8 cellular contexts compared by ENCODE assay signal in the genomic region with DNA sequence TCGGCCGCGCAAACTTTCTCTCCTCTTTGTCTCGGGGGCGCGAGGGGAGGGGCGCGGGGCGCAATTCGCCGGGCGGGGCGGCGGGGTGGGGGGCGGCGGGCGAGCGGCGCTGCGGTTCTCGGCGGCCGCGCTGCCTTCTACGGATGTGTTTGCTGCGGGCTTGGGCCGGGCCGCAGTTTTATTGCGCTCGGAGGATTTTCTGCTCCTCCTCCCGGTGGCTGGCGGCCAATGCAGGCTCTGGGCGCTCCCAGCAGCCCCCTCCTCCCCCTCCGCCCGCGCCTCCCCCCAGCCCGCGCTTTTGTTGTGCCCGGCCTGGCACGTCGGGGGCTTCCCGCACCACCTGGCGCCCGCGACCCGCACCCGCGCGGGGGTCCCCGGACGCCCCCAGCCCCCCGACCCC. TPM values are rescaled to one million over a fixed set of nuclear protein-coding genes. Genes with fewer than 3 reads are reported as not detected.
DNase-seq lines count a peak whose midpoint lies in the region; ATAC-seq, FAIRE-seq and TF ChIP-seq lines count a peak whose summit lies in the region.

A gene with protein sequence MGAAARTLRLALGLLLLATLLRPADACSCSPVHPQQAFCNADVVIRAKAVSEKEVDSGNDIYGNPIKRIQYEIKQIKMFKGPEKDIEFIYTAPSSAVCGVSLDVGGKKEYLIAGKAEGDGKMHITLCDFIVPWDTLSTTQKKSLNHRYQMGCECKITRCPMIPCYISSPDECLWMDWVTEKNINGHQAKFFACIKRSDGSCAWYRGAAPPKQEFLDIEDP (minus strand): TSS at position 154 of the 400 bp plus-strand sequence. CDS start 299 bp downstream, outside the sequence.

- H3K9me3 Mint-ChIP-seq in activated CD4-positive, alpha-beta T cell treated with anti-CD3 and anti-CD28 coated beads for 36 hours (ENCODE audit: low read depth) = no peaks in the 10 kb centered on the region
- no peaks in the 10 kb centered on the region for H3K9me3 Mint-ChIP-seq in chondrocyte (ENCODE audit: low read depth)

- peak; percentile 55 for TF ChIP-seq CTCF in chondrocyte (IDR thresholded peaks at IDR 0.05)

- intact Hi-C loops in activated CD4-positive, alpha-beta T cell treated with anti-CD3 and anti-CD28 coated beads for 36 hours (cut with DNase I, micrococcal nuclease) = loop anchor here (2.0 kb wide), 1 partner anchor 60 kb away; no protein-coding TSS in a partner anchor

- peak within 1 kb of the TSS; percentile 45 for H3K4me3 Mint-ChIP-seq in activated CD4-positive, alpha-beta T cell treated with anti-CD3 and anti-CD28 coated beads for 36 hours
- H3K4me3 Mint-ChIP-seq in chondrocyte (ENCODE audit: unreplicated experiment) = peak within 1 kb of the TSS; percentile 79

- peaks cover 9% of the 10 kb centered on the region for H3K4me1 Mint-ChIP-seq in activated CD4-positive, alpha-beta T cell treated with anti-CD3 and anti-CD28 coated beads for 36 hours
- peaks cover 48% of the 10 kb centered on the region for H3K4me1 Mint-ChIP-seq in chondrocyte (ENCODE audit: low read depth)

- DNase-seq in GM19239 (ENCODE audit: insufficient read length, low spot score) = peak; percentile 74
- DNase-seq in NCI-H2227 treated with DMSO at 0.1 percent for 48 hours (lab: John Stamatoyannopoulos, UW) = peak; percentile 80
- peak; percentile 83 for DNase-seq in activated CD4-positive, alpha-beta T cell treated with anti-CD3 and anti-CD28 coated beads for 36 hours
- DNase-seq in chondrocyte (ENCODE audit: low spot score) = no peak
- peak; percentile 65 for DNase-seq in kidney glomerular epithelial cell (lab: John Stamatoyannopoulos, UW)
- DNase-seq in stimulated activated CD4-positive, alpha-beta T cell treated with anti-CD3 and anti-CD28 coated beads, Interleukin-15, amount 100 ng/mL, for 1 hour (ENCODE audit: low read depth in 1 of 2, low spot score in 1 of 2) = peak; percentile 38 to 52

- no peak for FAIRE-seq in GM19239 (lab: Jason Lieb, UNC)

- no peaks in the 10 kb centered on the region for H3K36me3 Mint-ChIP-seq in activated CD4-positive, alpha-beta T cell treated with anti-CD3 and anti-CD28 coated beads for 36 hours (ENCODE audit: low read depth)
- no peaks in the 10 kb centered on the region for H3K36me3 Mint-ChIP-seq in chondrocyte (ENCODE audit: low read depth)

- POLR2A ChIA-PET in activated CD4-positive, alpha-beta T cell treated with anti-CD3 and anti-CD28 coated beads for 36 hours (lab: Charles Lee) = no interaction called here

- peaks cover 4% of the 10 kb centered on the region for H3K27me3 Mint-ChIP-seq in activated CD4-positive, alpha-beta T cell treated with anti-CD3 and anti-CD28 coated beads for 36 hours
- H3K27me3 Mint-ChIP-seq in chondrocyte (ENCODE audit: low read depth) = peaks cover 2% of the 10 kb centered on the region

- peak; percentile 86 for ATAC-seq in activated CD4-positive, alpha-beta T cell treated with anti-CD3 and anti-CD28 coated beads for 36 hours
- ATAC-seq in GM19328 (IDR thresholded peaks at IDR 0.05; ENCODE audit: unreplicated experiment) = no peak
- ATAC-seq in HG02623 (IDR thresholded peaks at IDR 0.05; ENCODE audit: unreplicated experiment) = no peak

- CTCF ChIA-PET in activated CD4-positive, alpha-beta T cell treated with anti-CD3 and anti-CD28 coated beads for 36 hours (lab: Charles Lee) = interaction anchor here (0.6 kb wide), 1 partner anchor 59 kb away, joined by 3 read pairs; no protein-coding TSS in a partner anchor

- no peak within 1 kb of the TSS for H3K27ac Mint-ChIP-seq in activated CD4-positive, alpha-beta T cell treated with anti-CD3 and anti-CD28 coated beads for 36 hours
- peak within 1 kb of the TSS; percentile 76 for H3K27ac Mint-ChIP-seq in chondrocyte (ENCODE audit: unreplicated experiment)

RNA-seq across cellular contexts. Expression of the gene that starts here (rescaled TPM):
- total RNA-seq in activated CD4-positive, alpha-beta T cell treated with anti-CD3 and anti-CD28 coated beads for 36 hours = 1 to 10 TPM; 1.6 to 1.9 TPM
- total RNA-seq in chondrocyte = 429 to 540 TPM (median 535 TPM) in 3 replicates

Comparison
In these comparisons a context has a peak if more than half of its experiments do, and no peak if none do; other contexts are left out.
1. RNA of the gene that starts here (total RNA-seq): 429 to 540 TPM in chondrocyte; 1.6 to 1.9 TPM in activated CD4-positive, alpha-beta T cell treated with anti-CD3 and anti-CD28 coated beads for 36 hours; every median in the first group is over 100 times any median in the second.